Comparison of ENCODE assay signal across 1 cellular context in the genomic region with DNA sequence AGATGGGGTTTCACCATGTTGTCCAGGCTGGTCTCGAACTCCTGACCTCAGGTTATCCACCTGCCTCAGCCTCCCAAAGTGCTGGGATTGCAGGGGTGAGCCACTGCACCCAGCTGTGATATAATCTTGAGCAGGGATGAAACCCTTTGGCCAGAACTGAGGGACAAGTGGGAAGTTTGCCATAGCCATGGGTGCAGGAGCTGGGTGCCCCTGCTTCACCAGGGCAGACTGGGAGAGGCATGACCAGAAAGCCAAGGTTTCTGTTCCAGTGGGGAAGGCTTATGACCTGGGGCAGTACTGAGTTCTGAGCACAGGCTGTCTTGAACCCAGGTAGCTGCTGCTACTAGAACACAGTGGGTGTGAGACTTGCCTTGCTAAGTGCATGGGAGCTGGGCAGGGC.
TF ChIP-seq lines count a peak whose summit lies in the region.

No MANE protein-coding gene starts in this region.

TF ChIP-seq in HepG2, 621 proteins besides CTCF, POLR2A, EP300 and RAD21 (continued from another document):
- TF ChIP-seq ZNF749 (CRISPR knock-in tag; IDR thresholded peaks at IDR 0.05; ENCODE audit: borderline replicate concordance) (no peak), YEATS2 (CRISPR knock-in tag; IDR thresholded peaks at IDR 0.05; ENCODE audit: borderline replicate concordance) (no peak)
- TF ChIP-seq, protein P1, sequence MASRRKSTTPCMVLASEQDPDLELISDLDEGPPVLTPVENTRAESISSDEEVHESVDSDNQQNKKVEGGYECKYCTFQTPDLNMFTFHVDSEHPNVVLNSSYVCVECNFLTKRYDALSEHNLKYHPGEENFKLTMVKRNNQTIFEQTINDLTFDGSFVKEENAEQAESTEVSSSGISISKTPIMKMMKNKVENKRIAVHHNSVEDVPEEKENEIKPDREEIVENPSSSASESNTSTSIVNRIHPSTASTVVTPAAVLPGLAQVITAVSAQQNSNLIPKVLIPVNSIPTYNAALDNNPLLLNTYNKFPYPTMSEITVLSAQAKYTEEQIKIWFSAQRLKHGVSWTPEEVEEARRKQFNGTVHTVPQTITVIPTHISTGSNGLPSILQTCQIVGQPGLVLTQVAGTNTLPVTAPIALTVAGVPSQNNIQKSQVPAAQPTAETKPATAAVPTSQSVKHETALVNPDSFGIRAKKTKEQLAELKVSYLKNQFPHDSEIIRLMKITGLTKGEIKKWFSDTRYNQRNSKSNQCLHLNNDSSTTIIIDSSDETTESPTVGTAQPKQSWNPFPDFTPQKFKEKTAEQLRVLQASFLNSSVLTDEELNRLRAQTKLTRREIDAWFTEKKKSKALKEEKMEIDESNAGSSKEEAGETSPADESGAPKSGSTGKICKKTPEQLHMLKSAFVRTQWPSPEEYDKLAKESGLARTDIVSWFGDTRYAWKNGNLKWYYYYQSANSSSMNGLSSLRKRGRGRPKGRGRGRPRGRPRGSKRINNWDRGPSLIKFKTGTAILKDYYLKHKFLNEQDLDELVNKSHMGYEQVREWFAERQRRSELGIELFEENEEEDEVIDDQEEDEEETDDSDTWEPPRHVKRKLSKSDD (CRISPR knock-in tag; IDR thresholded peaks at IDR 0.05; ENCODE audit: low read depth) = no peak
TF ChIP-seq in HepG2: peak in this region for 0.
